ENCODE assay signal across 8 cellular contexts in the genomic region with DNA sequence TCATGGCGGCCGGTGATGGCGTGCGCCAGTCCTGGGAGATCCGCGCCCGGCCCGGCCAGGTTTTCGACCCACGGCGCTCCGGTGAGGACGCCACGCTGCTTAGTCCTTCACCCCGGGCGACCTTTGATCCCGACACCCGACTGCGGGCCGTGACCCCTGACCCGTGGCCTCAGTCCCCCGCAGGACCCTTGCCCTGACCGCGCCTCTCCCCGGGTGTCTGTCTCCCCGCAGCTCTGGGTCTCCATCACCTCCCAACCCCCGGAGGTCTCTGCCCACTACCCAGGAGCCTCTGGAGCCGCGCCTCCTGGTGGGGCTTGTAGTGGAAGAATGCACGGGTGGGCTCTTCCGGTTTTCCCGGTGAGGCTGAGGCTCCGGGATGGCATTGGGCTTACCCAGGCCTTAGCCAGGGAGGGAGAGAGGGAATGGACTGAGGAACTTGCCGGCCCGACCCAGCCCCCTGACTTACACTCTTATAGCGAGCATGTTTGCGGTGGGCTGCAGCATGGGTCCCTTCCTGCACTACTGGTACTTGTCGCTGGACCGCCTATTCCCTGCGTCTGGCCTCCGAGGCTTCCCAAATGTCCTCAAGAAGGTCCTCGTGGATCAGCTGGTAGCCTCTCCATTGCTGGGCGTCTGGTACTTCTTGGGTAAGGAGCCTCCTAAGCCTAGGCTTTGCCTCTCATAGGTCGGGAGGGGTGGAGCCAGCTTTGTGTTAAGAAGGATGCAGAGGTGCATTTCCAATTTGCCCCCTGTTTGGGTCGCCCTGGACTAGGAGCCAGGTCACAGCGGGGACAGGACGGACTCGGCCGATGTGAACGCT. TPM values are rescaled to one million over a fixed set of nuclear protein-coding genes. Genes with fewer than 3 reads are reported as not detected.
DNase-seq lines count a peak whose midpoint lies in the region; ATAC-seq and TF ChIP-seq lines count a peak whose summit lies in the region.

No MANE protein-coding gene starts in this region.

- no peaks in the 10 kb centered on the region for H3K9me3 Mint-ChIP-seq in naive thymus-derived CD8-positive, alpha-beta T cell

- peaks cover 0 to 4% (median 0%) of the 10 kb centered on the region in 5 donors for H3K27me3 Mint-ChIP-seq in naive thymus-derived CD8-positive, alpha-beta T cell

- H3K4me3 ChIP-seq in NB4 (ENCODE audit: low read depth, low read length): peak overlapping the region; percentile 69
- H3K4me3 ChIP-seq in dorsolateral prefrontal cortex: peak overlapping the region; percentile 66 to 98 (median 86)

- POLR2A ChIA-PET in naive thymus-derived CD8-positive, alpha-beta T cell (lab: Charles Lee): interaction anchor here (0.7 to 5.2 kb wide), 12 partner anchors 10 to 334 kb away, joined by 3 to 72 read pairs (median 4); partner anchors contain the start of genes JUND, RAB3A and RPL18A

- peaks cover 9 to 28% (median 24%) of the 10 kb centered on the region in 4 donors for H3K4me1 Mint-ChIP-seq in naive thymus-derived CD8-positive, alpha-beta T cell

- DNase-seq in NB4 (ENCODE audit: low read depth): peak; percentile 27
- no peak for DNase-seq in dorsolateral prefrontal cortex
- DNase-seq in naive thymus-derived CD8-positive, alpha-beta T cell: no peak
- DNase-seq in DMS79 (lab: John Stamatoyannopoulos, UW): no peak
- DNase-seq in DMS153 (lab: John Stamatoyannopoulos, UW): no peak
- DNase-seq in stimulated activated CD4-positive, alpha-beta T cell treated with anti-CD3 and anti-CD28 coated beads, Interleukin-2, amount 100 ng/mL, for 48 hours: no peak

- TF ChIP-seq CTCF in NB4 (IDR thresholded peaks at IDR 0.05; ENCODE audit: low read depth, low read length) (no peak), dorsolateral prefrontal cortex (IDR thresholded peaks at IDR 0.05 in 54 of 56, conservative IDR thresholded peaks at IDR 0.05 in 2 of 56; ENCODE audit: low read depth in 1 of 56, partially characterized antibody in 56 of 56) (no peak)

- H3K27me3 ChIP-seq in dorsolateral prefrontal cortex: no peaks in the 10 kb centered on the region

- H3K27ac Mint-ChIP-seq in naive thymus-derived CD8-positive, alpha-beta T cell: peak overlapping the region; percentile 79 to 99 (median 93)

- TF ChIP-seq POLR2A in NB4 (IDR thresholded peaks at IDR 0.05; ENCODE audit: extremely low read depth, insufficient read length): no peak

- peaks cover 0 to 22% (median 0%) of the 10 kb centered on the region in 3 donors for H3K36me3 Mint-ChIP-seq in naive thymus-derived CD8-positive, alpha-beta T cell

- peak overlapping the region in 43 of 59 donors; percentile 17 to 97 (median 68) for H3K27ac ChIP-seq in dorsolateral prefrontal cortex

- intact Hi-C loops in dorsolateral prefrontal cortex (cut with DNase I): loop anchor here (5.0 kb wide), 3 partner anchors 36 to 139 kb away; partner anchors contain the start of gene PIK3R2 (in 1 of the 2)

- ATAC-seq in GM21717 (IDR thresholded peaks at IDR 0.05; ENCODE audit: unreplicated experiment) (peak; percentile 1), HG02763 (IDR thresholded peaks at IDR 0.05; ENCODE audit: unreplicated experiment) (no peak)
- ATAC-seq in naive thymus-derived CD8-positive, alpha-beta T cell: no peak

- peak overlapping the region; percentile 78 to 98 (median 90) for H3K4me3 Mint-ChIP-seq in naive thymus-derived CD8-positive, alpha-beta T cell

RNA-seq across cellular contexts. Expression of gene MPV17L2, which starts 0.6 kb away (rescaled TPM):
- 10 to 100 TPM in 12 of 120 experiments, 1 to 10 TPM in 108; 3.8 to 12.2 (median 7.5) TPM for total RNA-seq in dorsolateral prefrontal cortex
- 1 to 10 TPM; 5.8 to 7.0 TPM for total RNA-seq in naive thymus-derived CD8-positive, alpha-beta T cell
- 10 to 100 TPM in 1 of 3 donors, 1 to 10 TPM in 2; 5.1 to 12.2 (median 9.4) TPM for polyA plus RNA-seq in naive thymus-derived CD8-positive, alpha-beta T cell

RNA-seq across cellular contexts. Expression of gene RAB3A, which starts 10.2 kb away (rescaled TPM):
- total RNA-seq in dorsolateral prefrontal cortex: 100 to 1,000 TPM; 110 to 560 (median 402) TPM
- total RNA-seq in naive thymus-derived CD8-positive, alpha-beta T cell: 1 to 10 TPM; 2.9 to 3.8 TPM
- polyA plus RNA-seq in naive thymus-derived CD8-positive, alpha-beta T cell: 1 to 10 TPM; 1.3 to 2.3 (median 1.8) TPM

RNA-seq across cellular contexts. Expression of gene IFI30, which starts 20.0 kb away (rescaled TPM):
- 10 to 100 TPM in 35 of 120 experiments, 1 to 10 TPM in 68, under 1 TPM in 9, not detected in 8; 0.30 to 75.4 (median 7.3) TPM for total RNA-seq in dorsolateral prefrontal cortex
- total RNA-seq in naive thymus-derived CD8-positive, alpha-beta T cell: 10 to 100 TPM; 13.7 to 15.3 TPM
- 1 to 10 TPM; 3.3 to 7.1 (median 5.4) TPM for polyA plus RNA-seq in naive thymus-derived CD8-positive, alpha-beta T cell

RNA-seq across cellular contexts. Expression of gene PDE4C, which starts 32.6 kb away (rescaled TPM):
- total RNA-seq in dorsolateral prefrontal cortex: 10 to 100 TPM in 12 of 120 experiments, 1 to 10 TPM in 107, under 1 TPM in 1; 0.81 to 14.6 (median 4.8) TPM
- total RNA-seq in naive thymus-derived CD8-positive, alpha-beta T cell: not detected
- not detected for polyA plus RNA-seq in naive thymus-derived CD8-positive, alpha-beta T cell

RNA-seq across cellular contexts. Expression of gene PIK3R2, which starts 40.6 kb away (rescaled TPM):
- 10 to 100 TPM; 32.9 to 92.3 (median 63.4) TPM for total RNA-seq in dorsolateral prefrontal cortex
- total RNA-seq in naive thymus-derived CD8-positive, alpha-beta T cell: 10 to 100 TPM; 20.9 to 21.5 TPM
- polyA plus RNA-seq in naive thymus-derived CD8-positive, alpha-beta T cell: 10 to 100 TPM in 1 of 3 donors, 1 to 10 TPM in 2; 1.5 to 11.7 (median 3.6) TPM

Comparison
In these comparisons a context has a peak if more than half of its experiments do, and no peak if none do; other contexts are left out.
1. RNA of gene RAB3A, which starts 10.2 kb away (total RNA-seq): 110 to 560 TPM in dorsolateral prefrontal cortex; 2.9 to 3.8 TPM in naive thymus-derived CD8-positive, alpha-beta T cell; every median in the first group is over 10 times any median in the second.